Comparison of ENCODE assay signal across 25 cellular contexts in the genomic region with DNA sequence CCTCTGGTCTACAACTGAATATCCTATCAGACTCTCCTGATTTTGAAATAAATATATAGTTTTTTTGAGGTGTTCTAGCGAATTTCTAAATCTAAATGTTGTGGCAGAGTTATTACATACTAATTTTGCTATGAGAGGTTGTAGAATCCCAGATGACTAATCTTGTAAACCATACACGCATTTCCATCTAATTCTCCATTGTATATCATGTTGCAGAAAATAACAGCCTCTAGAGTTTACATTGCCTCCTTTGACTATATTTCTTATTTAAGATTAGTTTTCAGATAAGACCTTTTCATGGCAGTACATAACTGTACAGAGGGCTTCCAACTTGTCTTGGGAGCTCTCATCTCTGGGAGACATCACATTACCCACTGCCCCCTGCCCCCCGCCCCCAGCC. TPM values are rescaled to one million over a fixed set of nuclear protein-coding genes. Genes with fewer than 3 reads are reported as not detected.
A peak's percentile ranks its signal among the peaks of the same experiment; 100 is the strongest.
DNase-seq lines count a peak whose midpoint lies in the region; ATAC-seq and TF ChIP-seq lines count a peak whose summit lies in the region.
"Had no signal": no experiment of that assay in that cellular context is flagged by ENCODE, and none has a peak within 500 bp of the region (broad histone marks: within the 10 kb centered on the region; RNA-seq: fewer than 3 reads in every experiment).

No MANE protein-coding gene starts in this region.

- no peaks in the 10 kb centered on the region for H3K9me3 Mint-ChIP-seq in activated T-cell treated with anti-CD3 and anti-CD28 coated beads, Interleukin-2, amount 50 U/mL, for 24 hours
- H3K9me3 Mint-ChIP-seq: naive thymus-derived CD4-positive, alpha-beta T cell had no signal

- peaks cover 44% of the 10 kb centered on the region for H3K36me3 Mint-ChIP-seq in activated T-cell treated with anti-CD3 and anti-CD28 coated beads, Interleukin-2, amount 50 U/mL, for 24 hours (ENCODE audit: low read depth)

- peak overlapping the region; percentile 47 for H3K27ac Mint-ChIP-seq in activated T-cell treated with anti-CD3 and anti-CD28 coated beads, Interleukin-2, amount 50 U/mL, for 24 hours

- no peak for DNase-seq in activated T-cell treated with anti-CD3 and anti-CD28 coated beads, Interleukin-2, amount 50 U/mL, for 24 hours
- no peak for DNase-seq in activated T-cell treated with anti-CD3 and anti-CD28 coated beads, Interleukin-2, amount 50 U/mL, for 1 hour
- DNase-seq in iris pigment epithelial cell (ENCODE audit: low read depth) (peak; percentile 70), SK-N-DZ (ENCODE audit: low spot score) (no peak), NCI-H1048 (lab: John Stamatoyannopoulos, UW) (no peak)
- DNase-seq: activated CD4-positive, alpha-beta T cell treated with anti-CD3 and anti-CD28 coated beads, Interleukin-2, amount 50 U/mL, for 4 hours; activated CD8-positive, alpha-beta memory T cell treated with anti-CD3 and anti-CD28 coated beads, Interleukin-2, amount 50 U/mL, for 4 hours; activated gamma-delta T cell; BE2C; dermis blood vessel endothelial cell; DMS79; GOT3; heart right ventricle; MM.1S; naive thymus-derived CD4-positive, alpha-beta T cell; NCI-H2171; NCI-H524 treated with DMSO at 0.1 percent for 48 hours; stimulated activated CD4-positive, alpha-beta T cell treated with anti-CD3 and anti-CD28 coated beads, Interleukin-1b, Interleukin-23, amount 100 ng/mL, for 48 hours; stimulated activated naive CD4-positive, alpha-beta T cell treated with Interleukin-2 at 50 U/mL for 16 hours; WERI-Rb-1 had no signal

- H3K4me1 Mint-ChIP-seq in activated T-cell treated with anti-CD3 and anti-CD28 coated beads, Interleukin-2, amount 50 U/mL, for 24 hours (ENCODE audit: low read depth) = peaks cover 76% of the 10 kb centered on the region

- no peak overlapping the region for H3K4me3 Mint-ChIP-seq in activated T-cell treated with anti-CD3 and anti-CD28 coated beads, Interleukin-2, amount 50 U/mL, for 24 hours

- peak; percentile 51 for ATAC-seq in SK-N-SH treated with all-trans-retinoic acid at 6 μM for 48 hours
- ATAC-seq in GM21515 (IDR thresholded peaks at IDR 0.05; ENCODE audit: unreplicated experiment) = no peak
- ATAC-seq in GM18520 (IDR thresholded peaks at IDR 0.05; ENCODE audit: unreplicated experiment) = no peak
- ATAC-seq: heart right ventricle; K562; left lobe of liver; naive thymus-derived CD4-positive, alpha-beta T cell had no signal

- H3K27me3 Mint-ChIP-seq in activated T-cell treated with anti-CD3 and anti-CD28 coated beads, Interleukin-2, amount 50 U/mL, for 24 hours = no peaks in the 10 kb centered on the region
- H3K27me3 Mint-ChIP-seq: naive thymus-derived CD4-positive, alpha-beta T cell had no signal

TF ChIP-seq in SK-N-SH treated with all-trans-retinoic acid at 6 μM for 48 hours, 23 proteins besides CTCF, POLR2A, EP300 and RAD21 (continues in another document):
- TF ChIP-seq, protein P1, sequence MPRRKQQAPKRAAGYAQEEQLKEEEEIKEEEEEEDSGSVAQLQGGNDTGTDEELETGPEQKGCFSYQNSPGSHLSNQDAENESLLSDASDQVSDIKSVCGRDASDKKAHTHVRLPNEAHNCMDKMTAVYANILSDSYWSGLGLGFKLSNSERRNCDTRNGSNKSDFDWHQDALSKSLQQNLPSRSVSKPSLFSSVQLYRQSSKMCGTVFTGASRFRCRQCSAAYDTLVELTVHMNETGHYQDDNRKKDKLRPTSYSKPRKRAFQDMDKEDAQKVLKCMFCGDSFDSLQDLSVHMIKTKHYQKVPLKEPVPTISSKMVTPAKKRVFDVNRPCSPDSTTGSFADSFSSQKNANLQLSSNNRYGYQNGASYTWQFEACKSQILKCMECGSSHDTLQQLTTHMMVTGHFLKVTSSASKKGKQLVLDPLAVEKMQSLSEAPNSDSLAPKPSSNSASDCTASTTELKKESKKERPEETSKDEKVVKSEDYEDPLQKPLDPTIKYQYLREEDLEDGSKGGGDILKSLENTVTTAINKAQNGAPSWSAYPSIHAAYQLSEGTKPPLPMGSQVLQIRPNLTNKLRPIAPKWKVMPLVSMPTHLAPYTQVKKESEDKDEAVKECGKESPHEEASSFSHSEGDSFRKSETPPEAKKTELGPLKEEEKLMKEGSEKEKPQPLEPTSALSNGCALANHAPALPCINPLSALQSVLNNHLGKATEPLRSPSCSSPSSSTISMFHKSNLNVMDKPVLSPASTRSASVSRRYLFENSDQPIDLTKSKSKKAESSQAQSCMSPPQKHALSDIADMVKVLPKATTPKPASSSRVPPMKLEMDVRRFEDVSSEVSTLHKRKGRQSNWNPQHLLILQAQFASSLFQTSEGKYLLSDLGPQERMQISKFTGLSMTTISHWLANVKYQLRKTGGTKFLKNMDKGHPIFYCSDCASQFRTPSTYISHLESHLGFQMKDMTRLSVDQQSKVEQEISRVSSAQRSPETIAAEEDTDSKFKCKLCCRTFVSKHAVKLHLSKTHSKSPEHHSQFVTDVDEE (CRISPR knock-in tag; IDR thresholded peaks at IDR 0.05) = no peak
- TF ChIP-seq OSR1 (CRISPR knock-in tag; IDR thresholded peaks at IDR 0.05) (no peak), GLIS3 (CRISPR knock-in tag; IDR thresholded peaks at IDR 0.05) (no peak), ISL1 (CRISPR knock-in tag; IDR thresholded peaks at IDR 0.05) (no peak), ZNF565 (CRISPR knock-in tag; conservative IDR thresholded peaks at IDR 0.05; ENCODE audit: low read depth) (no peak), ZNF8 (CRISPR knock-in tag; IDR thresholded peaks at IDR 0.05) (no peak), SNAI2 (CRISPR knock-in tag; IDR thresholded peaks at IDR 0.05) (no peak), ARNTL (CRISPR knock-in tag; IDR thresholded peaks at IDR 0.05; ENCODE audit: borderline replicate concordance, low read depth) (no peak), BACH2 (CRISPR knock-in tag; IDR thresholded peaks at IDR 0.05; ENCODE audit: borderline replicate concordance) (no peak), ZFP30 (CRISPR knock-in tag; IDR thresholded peaks at IDR 0.05) (no peak), ESRRG (CRISPR knock-in tag; IDR thresholded peaks at IDR 0.05) (no peak), ZFP3 (CRISPR knock-in tag; IDR thresholded peaks at IDR 0.05) (no peak), ZC3H10 (CRISPR knock-in tag; IDR thresholded peaks at IDR 0.05) (no peak)
- TF ChIP-seq, protein P2, sequence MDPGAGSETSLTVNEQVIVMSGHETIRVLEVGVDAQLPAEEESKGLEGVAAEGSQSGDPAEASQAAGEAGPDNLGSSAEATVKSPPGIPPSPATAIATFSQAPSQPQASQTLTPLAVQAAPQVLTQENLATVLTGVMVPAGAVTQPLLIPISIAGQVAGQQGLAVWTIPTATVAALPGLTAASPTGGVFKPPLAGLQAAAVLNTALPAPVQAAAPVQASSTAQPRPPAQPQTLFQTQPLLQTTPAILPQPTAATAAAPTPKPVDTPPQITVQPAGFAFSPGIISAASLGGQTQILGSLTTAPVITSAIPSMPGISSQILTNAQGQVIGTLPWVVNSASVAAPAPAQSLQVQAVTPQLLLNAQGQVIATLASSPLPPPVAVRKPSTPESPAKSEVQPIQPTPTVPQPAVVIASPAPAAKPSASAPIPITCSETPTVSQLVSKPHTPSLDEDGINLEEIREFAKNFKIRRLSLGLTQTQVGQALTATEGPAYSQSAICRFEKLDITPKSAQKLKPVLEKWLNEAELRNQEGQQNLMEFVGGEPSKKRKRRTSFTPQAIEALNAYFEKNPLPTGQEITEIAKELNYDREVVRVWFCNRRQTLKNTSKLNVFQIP (CRISPR knock-in tag; IDR thresholded peaks at IDR 0.05; ENCODE audit: borderline replicate concordance, low read depth) = no peak
- TF ChIP-seq, protein P3, sequence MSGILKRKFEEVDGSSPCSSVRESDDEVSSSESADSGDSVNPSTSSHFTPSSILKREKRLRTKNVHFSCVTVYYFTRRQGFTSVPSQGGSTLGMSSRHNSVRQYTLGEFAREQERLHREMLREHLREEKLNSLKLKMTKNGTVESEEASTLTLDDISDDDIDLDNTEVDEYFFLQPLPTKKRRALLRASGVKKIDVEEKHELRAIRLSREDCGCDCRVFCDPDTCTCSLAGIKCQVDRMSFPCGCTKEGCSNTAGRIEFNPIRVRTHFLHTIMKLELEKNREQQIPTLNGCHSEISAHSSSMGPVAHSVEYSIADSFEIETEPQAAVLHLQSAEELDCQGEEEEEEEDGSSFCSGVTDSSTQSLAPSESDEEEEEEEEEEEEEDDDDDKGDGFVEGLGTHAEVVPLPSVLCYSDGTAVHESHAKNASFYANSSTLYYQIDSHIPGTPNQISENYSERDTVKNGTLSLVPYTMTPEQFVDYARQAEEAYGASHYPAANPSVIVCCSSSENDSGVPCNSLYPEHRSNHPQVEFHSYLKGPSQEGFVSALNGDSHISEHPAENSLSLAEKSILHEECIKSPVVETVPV (CRISPR knock-in tag; IDR thresholded peaks at IDR 0.05) = no peak
- TF ChIP-seq, protein P4, sequence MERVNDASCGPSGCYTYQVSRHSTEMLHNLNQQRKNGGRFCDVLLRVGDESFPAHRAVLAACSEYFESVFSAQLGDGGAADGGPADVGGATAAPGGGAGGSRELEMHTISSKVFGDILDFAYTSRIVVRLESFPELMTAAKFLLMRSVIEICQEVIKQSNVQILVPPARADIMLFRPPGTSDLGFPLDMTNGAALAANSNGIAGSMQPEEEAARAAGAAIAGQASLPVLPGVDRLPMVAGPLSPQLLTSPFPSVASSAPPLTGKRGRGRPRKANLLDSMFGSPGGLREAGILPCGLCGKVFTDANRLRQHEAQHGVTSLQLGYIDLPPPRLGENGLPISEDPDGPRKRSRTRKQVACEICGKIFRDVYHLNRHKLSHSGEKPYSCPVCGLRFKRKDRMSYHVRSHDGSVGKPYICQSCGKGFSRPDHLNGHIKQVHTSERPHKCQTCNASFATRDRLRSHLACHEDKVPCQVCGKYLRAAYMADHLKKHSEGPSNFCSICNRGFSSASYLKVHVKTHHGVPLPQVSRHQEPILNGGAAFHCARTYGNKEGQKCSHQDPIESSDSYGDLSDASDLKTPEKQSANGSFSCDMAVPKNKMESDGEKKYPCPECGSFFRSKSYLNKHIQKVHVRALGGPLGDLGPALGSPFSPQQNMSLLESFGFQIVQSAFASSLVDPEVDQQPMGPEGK (CRISPR knock-in tag; IDR thresholded peaks at IDR 0.05; ENCODE audit: borderline replicate concordance) = no peak
- TF ChIP-seq, protein P5, sequence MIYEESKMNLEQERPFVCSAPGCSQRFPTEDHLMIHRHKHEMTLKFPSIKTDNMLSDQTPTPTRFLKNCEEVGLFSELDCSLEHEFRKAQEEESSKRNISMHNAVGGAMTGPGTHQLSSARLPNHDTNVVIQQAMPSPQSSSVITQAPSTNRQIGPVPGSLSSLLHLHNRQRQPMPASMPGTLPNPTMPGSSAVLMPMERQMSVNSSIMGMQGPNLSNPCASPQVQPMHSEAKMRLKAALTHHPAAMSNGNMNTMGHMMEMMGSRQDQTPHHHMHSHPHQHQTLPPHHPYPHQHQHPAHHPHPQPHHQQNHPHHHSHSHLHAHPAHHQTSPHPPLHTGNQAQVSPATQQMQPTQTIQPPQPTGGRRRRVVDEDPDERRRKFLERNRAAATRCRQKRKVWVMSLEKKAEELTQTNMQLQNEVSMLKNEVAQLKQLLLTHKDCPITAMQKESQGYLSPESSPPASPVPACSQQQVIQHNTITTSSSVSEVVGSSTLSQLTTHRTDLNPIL (CRISPR knock-in tag; IDR thresholded peaks at IDR 0.05; ENCODE audit: low read depth) = no peak

RNA-seq across cellular contexts. Expression of a gene that starts 22.9 kb away (rescaled TPM):
- polyA plus RNA-seq in SK-N-DZ (2014; cell fraction: cytosol; rRNA removed) = 45.0 and 50.5 TPM in 2 replicates
- 22.1 and 30.4 TPM in 2 replicates for polyA plus RNA-seq in SK-N-DZ (2014; cell fraction: nucleus; rRNA removed)
